In genomic region chr2:202015471-202015870, GRCh38 we compare ENCODE assay signal across 27 cellular contexts. TPM values are rescaled to one million over a fixed set of nuclear protein-coding genes. Genes with fewer than 3 reads are reported as not detected.
"Had no signal": no experiment of that assay in that cellular context is flagged by ENCODE, and none has a peak within 500 bp of the region (broad histone marks: within the 10 kb centered on the region; RNA-seq: fewer than 3 reads in every experiment).

No MANE protein-coding gene starts in this region.

- H3K4me2 ChIP-seq: smooth muscle cell had no signal

- H3K9me3 ChIP-seq: ascending aorta, esophagus squamous epithelium, left ventricle myocardium inferior, right atrium auricular region, stomach, thyroid gland, upper lobe of right lung had no signal

- DNase-seq: activated CD4-positive, alpha-beta T cell treated with anti-CD3 and anti-CD28 coated beads for 48 hours; activated CD4-positive, alpha-beta T cell treated with anti-CD3 and anti-CD28 coated beads, Interleukin-2, amount 50 U/mL, for 48 hours; activated CD8-positive, alpha-beta memory T cell treated with anti-CD3 and anti-CD28 coated beads, Interleukin-2, amount 50 U/mL, for 4 hours; activated gamma-delta T cell; activated naive CD4-positive, alpha-beta T cell treated with anti-CD3 and anti-CD28 coated beads, Interleukin-2, amount 10 ng/mL, durations not matched to agents 7 days and 5 days; activated naive CD8-positive, alpha-beta T cell treated with anti-CD3 and anti-CD28 coated beads, Interleukin-2, amount 10 ng/mL, durations not matched to agents 7 days and 5 days; activated T-cell treated with anti-CD3 and anti-CD28 coated beads, Interleukin-2, amount 50 U/mL, for 24 hours; dermis blood vessel endothelial cell; effector CD4-positive, alpha-beta T cell; esophagus squamous epithelium; foreskin melanocyte; left ventricle myocardium inferior; naive B cell; stimulated activated CD4-positive, alpha-beta T cell treated with anti-CD3 and anti-CD28 coated beads, Interleukin-1b, Interleukin-23, amount 100 ng/mL, for 48 hours; stimulated activated naive B cell treated with anti-CD40 and anti-IgM and Interleukin-4, amounts not matched to agents 10 μg/mL and 1 μg/mL and 100 μg/mL, for 72 hours; stomach; T-helper 1 cell; thyroid gland; upper lobe of right lung; WERI-Rb-1 had no signal

- H3K36me3 ChIP-seq: ascending aorta, cardiac muscle cell, esophagus squamous epithelium, left ventricle myocardium inferior, right atrium auricular region, stomach, thyroid gland, upper lobe of right lung, WERI-Rb-1 had no signal

- H3K27ac ChIP-seq: ascending aorta, cardiac muscle cell, esophagus squamous epithelium, hepatocyte, left ventricle myocardium inferior, right atrium auricular region, stomach, thyroid gland, upper lobe of right lung, WERI-Rb-1 had no signal

- H2AFZ ChIP-seq: hepatocyte had no signal

- H3K4me3 ChIP-seq: ascending aorta, cardiac muscle cell, esophagus squamous epithelium, hepatocyte, left ventricle myocardium inferior, lung, right atrium auricular region, smooth muscle cell, stomach, thyroid gland, upper lobe of right lung had no signal

- H3K4me1 ChIP-seq: ascending aorta, thyroid gland, upper lobe of right lung had no signal

- ATAC-seq: activated CD4-positive, CD25-positive, alpha-beta regulatory T cell treated with anti-CD3 and anti-CD28 coated beads, Interleukin-2, amount 50 U/mL, for 24 hours; stimulated activated naive B cell treated with anti-CD40 and anti-IgM and Interleukin-4, amounts not matched to agents 10 μg/mL and 1 μg/mL and 100 μg/mL, for 72 hours; upper lobe of right lung had no signal

- H3K27me3 ChIP-seq: ascending aorta, esophagus squamous epithelium, hepatocyte, right atrium auricular region, stomach, thyroid gland, upper lobe of right lung had no signal

RNA-seq across cellular contexts. Expression of gene KIAA2012, which starts 57.6 kb away (rescaled TPM):
- polyA plus RNA-seq: hepatocyte, smooth muscle cell had no signal
